19 cellular contexts compared by ENCODE assay signal in the genomic region with DNA sequence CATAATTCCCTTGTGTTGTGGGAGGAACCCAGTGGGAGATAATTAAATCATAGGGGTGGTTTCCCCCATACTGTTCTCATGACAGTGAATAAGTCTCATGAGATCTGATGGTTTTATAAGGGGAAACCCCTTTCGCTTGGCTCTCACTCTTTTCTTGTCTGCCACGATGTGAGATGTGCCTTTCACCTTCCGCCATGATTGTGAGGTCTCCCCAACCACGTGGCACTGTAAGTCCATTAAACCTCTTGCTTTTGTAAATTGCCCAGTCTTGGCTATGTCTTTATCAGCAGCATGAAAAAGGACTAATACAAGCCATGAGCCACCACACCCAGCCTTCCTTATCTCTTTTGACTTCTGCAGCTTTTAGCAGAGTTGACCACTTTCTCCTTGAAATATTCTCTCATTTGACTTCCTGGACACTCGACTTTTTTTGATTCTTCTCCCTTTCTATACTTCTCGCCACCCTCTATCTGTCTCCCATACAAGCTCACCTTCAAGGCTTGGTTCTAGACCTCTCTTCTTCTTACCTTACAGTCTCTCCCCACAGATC. TPM values are rescaled to one million over a fixed set of nuclear protein-coding genes. Genes with fewer than 3 reads are reported as not detected.
A peak's percentile ranks its signal among the peaks of the same experiment; 100 is the strongest.
DNase-seq lines count a peak whose midpoint lies in the region; ATAC-seq and TF ChIP-seq lines count a peak whose summit lies in the region.
"Had no signal": no experiment of that assay in that cellular context is flagged by ENCODE, and none has a peak within 500 bp of the region (broad histone marks: within the 10 kb centered on the region; RNA-seq: fewer than 3 reads in every experiment).

No MANE protein-coding gene starts in this region.

- no peaks in the 10 kb centered on the region for H3K9me3 ChIP-seq in CD8-positive, alpha-beta T cell (ENCODE audit: low read length)
- no peaks in the 10 kb centered on the region for H3K9me3 ChIP-seq in uterus
- H3K9me3 ChIP-seq in osteoblast (ENCODE audit: low read depth, low read length): no peaks in the 10 kb centered on the region
- H3K9me3 ChIP-seq: heart left ventricle, ovary, right lobe of liver had no signal

- no peak overlapping the region for H3K4me2 ChIP-seq in osteoblast (ENCODE audit: insufficient read depth, low read length)

- peaks cover 23% of the 10 kb centered on the region for H3K36me3 Mint-ChIP-seq in activated T-cell treated with anti-CD3 and anti-CD28 coated beads, Interleukin-2, amount 50 U/mL, for 4 hours (ENCODE audit: insufficient read depth)
- peaks cover 21% of the 10 kb centered on the region for H3K36me3 Mint-ChIP-seq in CD8-positive, alpha-beta T cell
- peaks cover 25% of the 10 kb centered on the region for H3K36me3 Mint-ChIP-seq in activated T-helper 17 cell treated with anti-CD3 and anti-CD28 coated beads, Interleukin-2, amount 50 U/mL, for 72 hours (ENCODE audit: low read depth)
- H3K36me3 Mint-ChIP-seq in neural crest cell (ENCODE audit: low read depth): peaks cover 21% of the 10 kb centered on the region

- H3K9me3 Mint-ChIP-seq in activated T-cell treated with anti-CD3 and anti-CD28 coated beads, Interleukin-2, amount 50 U/mL, for 4 hours: peaks cover 11% of the 10 kb centered on the region
- no peaks in the 10 kb centered on the region for H3K9me3 Mint-ChIP-seq in CD8-positive, alpha-beta T cell
- H3K9me3 Mint-ChIP-seq in activated T-helper 17 cell treated with anti-CD3 and anti-CD28 coated beads, Interleukin-2, amount 50 U/mL, for 72 hours: peaks cover 4% of the 10 kb centered on the region
- H3K9me3 Mint-ChIP-seq in neural crest cell: peaks cover 5% of the 10 kb centered on the region

- TF ChIP-seq POLR2A in uterus (IDR thresholded peaks at IDR 0.05): no peak

- peaks cover 15% of the 10 kb centered on the region for H3K79me2 ChIP-seq in osteoblast (ENCODE audit: insufficient read depth, low read length)

- intact Hi-C loops in CD8-positive, alpha-beta T cell (cut with DNase I, micrococcal nuclease): no loop called here
- intact Hi-C loops in uterus (cut with DNase I; ENCODE audit: low total_unique reads): loop anchor here (10.0 kb wide), 1 partner anchor 110 kb away; a partner anchor contains a TSS

- H3K4me3 Mint-ChIP-seq in activated T-cell treated with anti-CD3 and anti-CD28 coated beads, Interleukin-2, amount 50 U/mL, for 4 hours: peak overlapping the region; percentile 2
- peak overlapping the region; percentile 26 for H3K4me3 Mint-ChIP-seq in CD8-positive, alpha-beta T cell
- peak overlapping the region; percentile 94 for H3K4me3 Mint-ChIP-seq in activated T-helper 17 cell treated with anti-CD3 and anti-CD28 coated beads, Interleukin-2, amount 50 U/mL, for 72 hours
- H3K4me3 Mint-ChIP-seq in neural crest cell: peak overlapping the region; percentile 45

- H3K4me1 Mint-ChIP-seq in activated T-cell treated with anti-CD3 and anti-CD28 coated beads, Interleukin-2, amount 50 U/mL, for 4 hours (ENCODE audit: low read depth): peaks cover 44% of the 10 kb centered on the region
- H3K4me1 Mint-ChIP-seq in CD8-positive, alpha-beta T cell (ENCODE audit: low read depth): peaks cover 45% of the 10 kb centered on the region
- H3K4me1 Mint-ChIP-seq in activated T-helper 17 cell treated with anti-CD3 and anti-CD28 coated beads, Interleukin-2, amount 50 U/mL, for 72 hours: peaks cover 28% of the 10 kb centered on the region
- peaks cover 37% of the 10 kb centered on the region for H3K4me1 Mint-ChIP-seq in neural crest cell

- DNase-seq in activated T-cell treated with anti-CD3 and anti-CD28 coated beads, Interleukin-2, amount 50 U/mL, for 4 hours: no peak
- DNase-seq in activated T-cell treated with anti-CD3 and anti-CD28 coated beads for 4 hours: no peak
- DNase-seq in CD8-positive, alpha-beta T cell: no peak
- DNase-seq in neural crest cell (ENCODE audit: low read depth, low spot score): no peak
- DNase-seq in uterus: no peak
- DNase-seq in osteoblast (ENCODE audit: insufficient read length, low spot score, missing footprints): no peak
- no peak for DNase-seq in NCI-H748 (lab: John Stamatoyannopoulos, UW; ENCODE audit: unreplicated experiment)
- DNase-seq: ACHN, activated gamma-delta T cell, DMS79 treated with DMSO at 0.1 percent for 48 hours, heart left ventricle, left ventricle myocardium superior, NCI-H1436, NCI-H526, ovary, right lobe of liver, substantia nigra had no signal

- no peak overlapping the region for H2AFZ ChIP-seq in osteoblast (ENCODE audit: low read length)

- H3K4me3 ChIP-seq in CD8-positive, alpha-beta T cell (ENCODE audit: low read depth, low read length): no peak overlapping the region
- H3K4me3 ChIP-seq in uterus: no peak overlapping the region
- no peak overlapping the region for H3K4me3 ChIP-seq in osteoblast (ENCODE audit: insufficient read depth, low read length)
- H3K4me3 ChIP-seq: ovary had no signal

- no peaks in the 10 kb centered on the region for H3K36me3 ChIP-seq in CD8-positive, alpha-beta T cell (ENCODE audit: insufficient read depth, low read length)
- no peaks in the 10 kb centered on the region for H3K36me3 ChIP-seq in uterus
- H3K36me3 ChIP-seq in osteoblast (ENCODE audit: insufficient read depth, low read length): no peaks in the 10 kb centered on the region
- H3K36me3 ChIP-seq: ovary, right lobe of liver had no signal

- H4K20me1 ChIP-seq in osteoblast (ENCODE audit: insufficient read depth, low read length): no peaks in the 10 kb centered on the region

- POLR2A ChIA-PET in CD8-positive, alpha-beta T cell (lab: Charles Lee): interaction anchor here (1.0 to 1.9 kb wide), 3 partner anchors 14 to 29 kb away, joined by 3 to 9 read pairs (median 4); a partner anchor contains a TSS

- CTCF ChIA-PET in CD8-positive, alpha-beta T cell (lab: Charles Lee): interaction anchor here (0.9 to 1.7 kb wide), 4 partner anchors 17 to 599 kb away, joined by 3 to 6 read pairs (median 4); a partner anchor contains a TSS

- H3K27ac Mint-ChIP-seq in CD8-positive, alpha-beta T cell: peak overlapping the region; percentile 7
- peak overlapping the region; percentile 6 for H3K27ac Mint-ChIP-seq in activated T-helper 17 cell treated with anti-CD3 and anti-CD28 coated beads, Interleukin-2, amount 50 U/mL, for 72 hours
- H3K27ac Mint-ChIP-seq in neural crest cell (ENCODE audit: unreplicated experiment): peak overlapping the region; percentile 14

- no peaks in the 10 kb centered on the region for H3K27me3 Mint-ChIP-seq in activated T-cell treated with anti-CD3 and anti-CD28 coated beads, Interleukin-2, amount 50 U/mL, for 4 hours (ENCODE audit: low read depth)
- H3K27me3 Mint-ChIP-seq in CD8-positive, alpha-beta T cell (ENCODE audit: low read depth): no peaks in the 10 kb centered on the region
- H3K27me3 Mint-ChIP-seq in activated T-helper 17 cell treated with anti-CD3 and anti-CD28 coated beads, Interleukin-2, amount 50 U/mL, for 72 hours: no peaks in the 10 kb centered on the region
- H3K27me3 Mint-ChIP-seq in neural crest cell (ENCODE audit: low read depth): no peaks in the 10 kb centered on the region

- no peak overlapping the region for H3K27ac ChIP-seq in CD8-positive, alpha-beta T cell (ENCODE audit: low read depth, low read length)
- H3K27ac ChIP-seq in uterus: no peak overlapping the region
- H3K27ac ChIP-seq in osteoblast (ENCODE audit: low read depth, low read length): no peak overlapping the region
- H3K27ac ChIP-seq: heart left ventricle, ovary, right lobe of liver had no signal

- H3K4me1 ChIP-seq in CD8-positive, alpha-beta T cell (ENCODE audit: insufficient read depth, low read length): peaks cover 16% of the 10 kb centered on the region
- H3K4me1 ChIP-seq in uterus: no peaks in the 10 kb centered on the region
- H3K4me1 ChIP-seq in osteoblast (ENCODE audit: insufficient read depth, low read length): peaks cover 27% of the 10 kb centered on the region

- H3K27me3 ChIP-seq in CD8-positive, alpha-beta T cell (ENCODE audit: insufficient read depth, low read length): no peaks in the 10 kb centered on the region
- H3K27me3 ChIP-seq in uterus (no peaks in the 10 kb centered on the region), osteoblast (ENCODE audit: insufficient read depth, low read length) (no peaks in the 10 kb centered on the region)
- H3K27me3 ChIP-seq: heart left ventricle, ovary, right lobe of liver had no signal

- peak in 1 of 2 donors; percentile 3 for ATAC-seq in activated T-cell treated with anti-CD3 and anti-CD28 coated beads, Interleukin-2, amount 50 U/mL, for 4 hours
- no peak for ATAC-seq in CD8-positive, alpha-beta T cell
- no peak for ATAC-seq in activated T-helper 17 cell treated with anti-CD3 and anti-CD28 coated beads, Interleukin-2, amount 50 U/mL, for 72 hours (replicated peaks)
- ATAC-seq: HCT116, heart left ventricle, left ventricle myocardium superior had no signal

- no peak for TF ChIP-seq CTCF in CD8-positive, alpha-beta T cell (IDR thresholded peaks at IDR 0.05)
- TF ChIP-seq CTCF in neural crest cell (conservative IDR thresholded peaks at IDR 0.05) (no peak), uterus (IDR thresholded peaks at IDR 0.05) (no peak), osteoblast (IDR thresholded peaks at IDR 0.05; ENCODE audit: extremely low read depth, low read depth, low read length) (no peak)

RNA-seq across cellular contexts. Expression of a gene that starts 2.3 kb away (rescaled TPM):
- total RNA-seq in activated T-cell treated with anti-CD3 and anti-CD28 coated beads, Interleukin-2, amount 50 U/mL, for 4 hours: 1 to 10 TPM; 3.5 to 4.1 (median 3.8) TPM
- 1 to 10 TPM; 3.1 to 4.1 TPM for total RNA-seq in CD8-positive, alpha-beta T cell
- total RNA-seq in activated T-helper 17 cell treated with anti-CD3 and anti-CD28 coated beads, Interleukin-2, amount 50 U/mL, for 72 hours: 10 to 100 TPM in 1 of 2 donors, 1 to 10 TPM in 1; 9.0 to 10.9 TPM
- total RNA-seq in neural crest cell: 17.6 and 20.4 TPM in 2 replicates
- 10 to 100 TPM in 3 of 4 donors, 1 to 10 TPM in 1; 3.8 to 31.5 (median 18.6) TPM for total RNA-seq in uterus
- total RNA-seq in osteoblast: 3.6 and 3.8 TPM in 2 replicates

RNA-seq across cellular contexts. Expression of a gene that starts 29.0 kb away (rescaled TPM):
- 10 to 100 TPM; 13.5 to 16.2 (median 16.1) TPM for total RNA-seq in activated T-cell treated with anti-CD3 and anti-CD28 coated beads, Interleukin-2, amount 50 U/mL, for 4 hours
- total RNA-seq in CD8-positive, alpha-beta T cell: 10 to 100 TPM; 34.3 to 35.3 TPM
- 10 to 100 TPM; 40.9 to 62.3 TPM for total RNA-seq in activated T-helper 17 cell treated with anti-CD3 and anti-CD28 coated beads, Interleukin-2, amount 50 U/mL, for 72 hours
- total RNA-seq in neural crest cell: 27.9 and 29.9 TPM in 2 replicates
- total RNA-seq in uterus: 100 to 1,000 TPM in 1 of 4 donors, 10 to 100 TPM in 3; 35.9 to 157 (median 46.0) TPM
- total RNA-seq in osteoblast: 125 and 130 TPM in 2 replicates

Comparison
In these comparisons a context has a peak if more than half of its experiments do, and no peak if none do; other contexts are left out.
1. H3K4me3 Mint-ChIP-seq: peak in every context shown above with its lines; median percentile 94 in activated T-helper 17 cell treated with anti-CD3 and anti-CD28 coated beads, Interleukin-2, amount 50 U/mL, for 72 hours; 45 in neural crest cell; 26 in CD8-positive, alpha-beta T cell; 2 in activated T-cell treated with anti-CD3 and anti-CD28 coated beads, Interleukin-2, amount 50 U/mL, for 4 hours.